In genomic region chr11:1784761-1785650, GRCh38 we compare ENCODE assay signal across 20 cellular contexts. TPM values are rescaled to one million over a fixed set of nuclear protein-coding genes. Genes with fewer than 3 reads are reported as not detected.
"Had no signal": no experiment of that assay in that cellular context is flagged by ENCODE, and none has a peak within 500 bp of the region (broad histone marks: within the 10 kb centered on the region; RNA-seq: fewer than 3 reads in every experiment).

No MANE protein-coding gene starts in this region.

- H3K27ac Mint-ChIP-seq: activated naive CD8-positive, alpha-beta T cell; nephron had no signal

- ATAC-seq: activated CD4-positive, CD25-positive, alpha-beta regulatory T cell treated with anti-CD3 and anti-CD28 coated beads, Interleukin-2, amount 50 U/mL, for 24 hours; left ventricle myocardium superior had no signal

- H3K4me3 Mint-ChIP-seq: activated naive CD8-positive, alpha-beta T cell; nephron had no signal

- H3K4me1 Mint-ChIP-seq: nephron had no signal

- DNase-seq: activated CD4-positive, alpha-beta T cell treated with anti-CD3 and anti-CD28 coated beads, Interleukin-2, amount 50 U/mL, for 1 hour; activated CD8-positive, alpha-beta memory T cell treated with anti-CD3 and anti-CD28 coated beads for 24 hours; activated gamma-delta T cell treated with Interleukin-2 at 50 U/mL for 16 hours; amniotic stem cell; colonic mucosa; hypothalamus; kidney glomerular epithelial cell; left ventricle myocardium superior; mesenchymal stem cell; spleen; stomach; upper lobe of right lung had no signal

- H3K27me3 Mint-ChIP-seq: activated naive CD8-positive, alpha-beta T cell had no signal

RNA-seq across cellular contexts. Expression of gene SYT8, which starts 49.8 kb away (rescaled TPM):
- total RNA-seq: cardiac septum, esophagus muscularis mucosa, left ventricle myocardium superior, omental fat pad, pulmonary artery endothelial cell, spleen had no signal

RNA-seq across cellular contexts. Expression of gene TNNI2, which starts 53.8 kb away (rescaled TPM):
- total RNA-seq: left ventricle myocardium superior, pulmonary artery endothelial cell, thoracic aorta had no signal
